In genomic region chr13:43269037-43269476, GRCh38 we compare ENCODE assay signal across 9 cellular contexts.
DNase-seq lines count a peak whose midpoint lies in the region; ATAC-seq and TF ChIP-seq lines count a peak whose summit lies in the region.
"Had no signal": no experiment of that assay in that cellular context is flagged by ENCODE, and none has a peak within 500 bp of the region (broad histone marks: within the 10 kb centered on the region; RNA-seq: fewer than 3 reads in every experiment).

No MANE protein-coding gene starts in this region.

- H3K4me1 ChIP-seq in hepatocyte (ENCODE audit: insufficient read depth) (peaks cover 29% of the 10 kb centered on the region), smooth muscle cell (ENCODE audit: low read depth) (peaks cover 21% of the 10 kb centered on the region)

- H2AFZ ChIP-seq in hepatocyte (no peak overlapping the region), smooth muscle cell (ENCODE audit: low read depth) (no peak overlapping the region)

- TF ChIP-seq CTCF in hepatocyte (IDR thresholded peaks at IDR 0.05; ENCODE audit: poor library complexity) (no peak), smooth muscle cell (IDR thresholded peaks at IDR 0.05; ENCODE audit: borderline replicate concordance, insufficient read depth, poor library complexity, severe bottlenecking) (no peak)

- no peaks in the 10 kb centered on the region for H3K36me3 ChIP-seq in hepatocyte (replicated peaks; ENCODE audit: insufficient read depth, low read depth)
- H3K36me3 ChIP-seq in smooth muscle cell (ENCODE audit: low read depth), result no peaks in the 10 kb centered on the region
- H3K36me3 ChIP-seq: WERI-Rb-1 had no signal

- H3K4me2 ChIP-seq in hepatocyte (peak overlapping the region; percentile 48), smooth muscle cell (peak overlapping the region; percentile 73)

- H3K9ac ChIP-seq in smooth muscle cell (ENCODE audit: low read depth), result no peak overlapping the region

- H3K4me3 ChIP-seq in hepatocyte (no peak overlapping the region), smooth muscle cell (no peak overlapping the region)

- no peak for ATAC-seq in HG03460 (IDR thresholded peaks at IDR 0.05; ENCODE audit: unreplicated experiment)
- no peak for ATAC-seq in GM19463 (IDR thresholded peaks at IDR 0.05; ENCODE audit: unreplicated experiment)
- ATAC-seq in activated CD4-positive, CD25-positive, alpha-beta regulatory T cell treated with anti-CD3 and anti-CD28 coated beads, Interleukin-2, amount 50 U/mL, for 24 hours, result no peak

- CTCF ChIA-PET in HEK293T (lab: Yijun Ruan, JAX), result no interaction called here

- no peaks in the 10 kb centered on the region for H3K9me3 ChIP-seq in hepatocyte (ENCODE audit: low read depth)
- no peaks in the 10 kb centered on the region for H3K9me3 ChIP-seq in smooth muscle cell (replicated peaks; ENCODE audit: low read depth)

- 10% methylated on average over 5 of the region's 5 CpGs for WGBS in hepatocyte (ENCODE audit: low lambda C conversion rate, missing lambda C conversion rate)
- 5% methylated on average over 5 of the region's 5 CpGs for WGBS in smooth muscle cell (ENCODE audit: low lambda C conversion rate)

- H3K9me2 ChIP-seq in hepatocyte (replicated peaks; ENCODE audit: insufficient read depth), result no peaks in the 10 kb centered on the region

- no peaks in the 10 kb centered on the region for H3K27me3 ChIP-seq in hepatocyte
- no peaks in the 10 kb centered on the region for H3K27me3 ChIP-seq in smooth muscle cell (ENCODE audit: low read depth)

- POLR2A ChIA-PET in HEK293T (lab: Yijun Ruan, JAX), result no interaction called here

- H3K79me2 ChIP-seq in hepatocyte (no peaks in the 10 kb centered on the region), smooth muscle cell (ENCODE audit: low read depth) (no peaks in the 10 kb centered on the region)

- DNase-seq in HCEC 1CT, result peak; percentile 96
- DNase-seq in astrocyte of the hippocampus (ENCODE audit: low read depth, low spot score), result peak; percentile 94
- DNase-seq in hepatocyte (ENCODE audit: low spot score), result peak; percentile 86
- DNase-seq in smooth muscle cell (lab: John Stamatoyannopoulos, UW; ENCODE audit: unreplicated experiment), result no peak
- no peak for DNase-seq in HEK293T (ENCODE audit: extremely low spot score)
- DNase-seq: WERI-Rb-1 had no signal

- H3K27ac ChIP-seq in hepatocyte (peak overlapping the region; percentile 72), smooth muscle cell (ENCODE audit: low read depth) (peak overlapping the region; percentile 55)
- H3K27ac ChIP-seq: WERI-Rb-1 had no signal

- no peaks in the 10 kb centered on the region for H4K20me1 ChIP-seq in hepatocyte (ENCODE audit: insufficient read depth, poor library complexity, severe bottlenecking)
- no peaks in the 10 kb centered on the region for H4K20me1 ChIP-seq in smooth muscle cell (ENCODE audit: low read depth)

- H3F3A ChIP-seq in smooth muscle cell (ENCODE audit: low read depth), result peaks cover 21% of the 10 kb centered on the region

TF ChIP-seq in HEK293T, 16 proteins besides CTCF, POLR2A, EP300 and RAD21:
- no peak for TF ChIP-seq L3MBTL2 (conservative IDR thresholded peaks at IDR 0.05)
- TF ChIP-seq LEF1 (IDR thresholded peaks at IDR 0.05; ENCODE audit: borderline replicate concordance), result no peak
- TF ChIP-seq ZNF384 (IDR thresholded peaks at IDR 0.05), result no peak

Comparison
In these comparisons a context has a peak if more than half of its experiments do, and no peak if none do; other contexts are left out.
1. DNase-seq: peak in HCEC 1CT (single experiment), astrocyte of the hippocampus (single experiment) and hepatocyte (single experiment); none in smooth muscle cell (single experiment) and HEK293T (single experiment).